Comparison of ENCODE assay signal across 17 cellular contexts in genomic region chr5:138696501-138696900, GRCh38. TPM values are rescaled to one million over a fixed set of nuclear protein-coding genes. Genes with fewer than 3 reads are reported as not detected.
DNase-seq lines count a peak whose midpoint lies in the region; ATAC-seq, FAIRE-seq and TF ChIP-seq lines count a peak whose summit lies in the region.
"Had no signal": no experiment of that assay in that cellular context is flagged by ENCODE, and none has a peak within 500 bp of the region (broad histone marks: within the 10 kb centered on the region; RNA-seq: fewer than 3 reads in every experiment).

No MANE protein-coding gene starts in this region.

- no peaks in the 10 kb centered on the region for H4K20me1 ChIP-seq in astrocyte (ENCODE audit: insufficient read depth, low read length)

- H3K9ac ChIP-seq in astrocyte (ENCODE audit: low read length) = peak overlapping the region; percentile 28

- H3K4me1 Mint-ChIP-seq in astrocyte (ENCODE audit: low read depth, unreplicated experiment) = peaks cover 18% of the 10 kb centered on the region
- peaks cover 2% of the 10 kb centered on the region for H3K4me1 Mint-ChIP-seq in WTC11
- H3K4me1 Mint-ChIP-seq in CD4-positive, alpha-beta T cell (ENCODE audit: low read depth) = no peaks in the 10 kb centered on the region
- H3K4me1 Mint-ChIP-seq: B cell; central memory CD8-positive, alpha-beta T cell had no signal

- H2AFZ ChIP-seq in astrocyte (ENCODE audit: low read depth, low read length) = no peak overlapping the region

- no peak overlapping the region for H3K4me3 ChIP-seq in astrocyte (ENCODE audit: insufficient read depth, low read depth, low read length)
- H3K4me3 ChIP-seq: heart right ventricle, mucosa of descending colon, thoracic aorta had no signal

- CTCF ChIA-PET in WTC11 (lab: Charles Lee) = interaction anchor here (1.2 kb wide), 1 partner anchor 343 kb away, joined by 5 read pairs; no protein-coding TSS in a partner anchor
- CTCF ChIA-PET in CD4-positive, alpha-beta T cell (lab: Charles Lee) = interaction anchor here (0.5 kb wide), 1 partner anchor 264 kb away, joined by 3 read pairs; no protein-coding TSS in a partner anchor

- TF ChIP-seq CTCF in astrocyte (IDR thresholded peaks at IDR 0.05; ENCODE audit: insufficient read depth, low read depth, low read length) (no peak), WTC11 (IDR thresholded peaks at IDR 0.05) (no peak)
- TF ChIP-seq CTCF in CD4-positive, alpha-beta T cell (IDR thresholded peaks at IDR 0.05) = no peak

- in situ Hi-C loops in ACHN (cut with HindIII; ENCODE audit: low pct_ligation_motif_present, low pct_unique_long_range_greater_than_20kb, low sequenced_read_pairs) = no loop called here

- H3K4me2 ChIP-seq in astrocyte (ENCODE audit: low read length) = peak overlapping the region; percentile 43

- peak overlapping the region; percentile 52 for H3K27ac ChIP-seq in astrocyte (ENCODE audit: low read depth, low read length)
- H3K27ac ChIP-seq in CD4-positive, alpha-beta T cell (ENCODE audit: low read depth, low read length) = no peak overlapping the region
- H3K27ac ChIP-seq: heart right ventricle, thoracic aorta, VCaP had no signal

- ATAC-seq in WTC11 = no peak
- ATAC-seq in CD4-positive, alpha-beta T cell (ENCODE audit: poor library complexity) = no peak
- ATAC-seq: mucosa of descending colon had no signal

- H3K9me3 ChIP-seq in astrocyte (ENCODE audit: insufficient read depth, low read depth, low read length) = no peaks in the 10 kb centered on the region
- no peaks in the 10 kb centered on the region for H3K9me3 ChIP-seq in CD4-positive, alpha-beta T cell (ENCODE audit: control insufficient read depth, low read length)
- H3K9me3 ChIP-seq: heart right ventricle, mucosa of descending colon, thoracic aorta had no signal

- H3K79me2 ChIP-seq in astrocyte (ENCODE audit: insufficient read depth, low read length) = no peaks in the 10 kb centered on the region

- H3K27ac Mint-ChIP-seq in astrocyte (ENCODE audit: unreplicated experiment) (no peak overlapping the region), WTC11 (no peak overlapping the region)
- H3K27ac Mint-ChIP-seq in CD4-positive, alpha-beta T cell = no peak overlapping the region
- H3K27ac Mint-ChIP-seq: B cell had no signal

- H3K4me3 Mint-ChIP-seq in astrocyte (ENCODE audit: unreplicated experiment) (no peak overlapping the region), WTC11 (no peak overlapping the region)
- no peak overlapping the region for H3K4me3 Mint-ChIP-seq in CD4-positive, alpha-beta T cell
- H3K4me3 Mint-ChIP-seq: B cell; central memory CD8-positive, alpha-beta T cell had no signal

- peak; percentile 87 for DNase-seq in ACHN
- DNase-seq in HT1080 (ENCODE audit: low read depth) = peak; percentile 93
- peak; percentile 58 for DNase-seq in astrocyte (ENCODE audit: low read depth)
- peak; percentile 55 for DNase-seq in iPS-NIHi7 (ENCODE audit: extremely low spot score)
- no peak for DNase-seq in WTC11 (ENCODE audit: low spot score)
- DNase-seq in CD4-positive, alpha-beta T cell = no peak
- no peak for DNase-seq in NCI-H345 (lab: John Stamatoyannopoulos, UW)
- no peak for DNase-seq in NCI-H1436 (lab: John Stamatoyannopoulos, UW)
- DNase-seq: H7, heart right ventricle, KBM-7, mucosa of descending colon, retina had no signal

- H3K4me1 ChIP-seq in astrocyte (ENCODE audit: insufficient read depth, low read length) = peaks cover 18% of the 10 kb centered on the region

- H3K27me3 ChIP-seq in astrocyte (ENCODE audit: insufficient read depth, low read length) = no peaks in the 10 kb centered on the region
- H3K27me3 ChIP-seq in CD4-positive, alpha-beta T cell (ENCODE audit: control insufficient read depth, insufficient read depth, low read length) = peaks cover 54% of the 10 kb centered on the region
- H3K27me3 ChIP-seq: heart right ventricle had no signal

- H3K9me3 Mint-ChIP-seq in astrocyte (ENCODE audit: unreplicated experiment) = no peaks in the 10 kb centered on the region
- 0 out of 2 replicates have a peak, but pooled peaks cover under 1% of the 10 kb centered on the region for H3K9me3 Mint-ChIP-seq in WTC11
- H3K9me3 Mint-ChIP-seq in CD4-positive, alpha-beta T cell = peaks cover 3% of the 10 kb centered on the region
- H3K9me3 Mint-ChIP-seq: central memory CD8-positive, alpha-beta T cell had no signal

- POLR2A ChIA-PET in WTC11 (lab: Charles Lee) = no interaction called here
- POLR2A ChIA-PET in CD4-positive, alpha-beta T cell (lab: Charles Lee) = no interaction called here

- peaks cover 2% of the 10 kb centered on the region for H3K36me3 Mint-ChIP-seq in astrocyte (ENCODE audit: low read depth, unreplicated experiment)
- H3K36me3 Mint-ChIP-seq in WTC11 = no peaks in the 10 kb centered on the region
- H3K36me3 Mint-ChIP-seq in CD4-positive, alpha-beta T cell (ENCODE audit: low read depth) = no peaks in the 10 kb centered on the region

- H3K36me3 ChIP-seq in astrocyte (ENCODE audit: insufficient read depth, low read length) = no peaks in the 10 kb centered on the region
- H3K36me3 ChIP-seq: heart right ventricle, thoracic aorta had no signal

- no peak for FAIRE-seq in astrocyte (lab: Jason Lieb, UNC)

- H3K27me3 Mint-ChIP-seq in astrocyte (ENCODE audit: low read depth, unreplicated experiment) (no peaks in the 10 kb centered on the region), WTC11 (ENCODE audit: low read depth) (no peaks in the 10 kb centered on the region; the same call in 1 of the 2 replicates)
- peaks cover 78% of the 10 kb centered on the region for H3K27me3 Mint-ChIP-seq in CD4-positive, alpha-beta T cell

- intact Hi-C loops in CD4-positive, alpha-beta T cell (cut with DNase I, micrococcal nuclease) = no loop called here

TF ChIP-seq in WTC11, 78 proteins besides CTCF, POLR2A, EP300 and RAD21:
- TF ChIP-seq IRF2 (CRISPR knock-in tag; IDR thresholded peaks at IDR 0.05; ENCODE audit: borderline replicate concordance, low read depth) (no peak), CREM (CRISPR knock-in tag; IDR thresholded peaks at IDR 0.05) (no peak), HMGA2 (CRISPR knock-in tag; IDR thresholded peaks at IDR 0.05) (no peak), ZNF263 (CRISPR knock-in tag; IDR thresholded peaks at IDR 0.05; ENCODE audit: low read depth) (no peak), ZMAT4 (CRISPR knock-in tag; IDR thresholded peaks at IDR 0.05) (no peak), CREB1 (CRISPR knock-in tag; IDR thresholded peaks at IDR 0.05) (no peak), ETV6 (CRISPR knock-in tag; IDR thresholded peaks at IDR 0.05) (no peak), PRRX2 (CRISPR knock-in tag; IDR thresholded peaks at IDR 0.05) (no peak), FOXP1 (CRISPR knock-in tag; IDR thresholded peaks at IDR 0.05; ENCODE audit: borderline replicate concordance) (no peak), FOXJ3 (CRISPR knock-in tag; IDR thresholded peaks at IDR 0.05; ENCODE audit: borderline replicate concordance) (no peak), E2F1 (CRISPR knock-in tag; IDR thresholded peaks at IDR 0.05) (no peak), EMX1 (CRISPR knock-in tag; IDR thresholded peaks at IDR 0.05) (no peak)

RNA-seq across cellular contexts. Expression of gene CTNNA1, which starts 56.7 kb away (rescaled TPM):
- total RNA-seq in HT1080 (2014; rRNA removed; shearing (Covaris generic)) = 240 and 246 TPM in 2 replicates
- 192 and 202 TPM in 2 replicates for polyA plus RNA-seq in HT1080 (2015; cell fraction: cytosol; rRNA removed)
- 424 and 446 TPM in 2 replicates for polyA plus RNA-seq in HT1080 (2015; cell fraction: nucleus; rRNA removed)
- total RNA-seq in astrocyte (312 and 359 TPM in 2 replicates), WTC11 (2021) (297 to 309 TPM (median 309 TPM) in 3 replicates)
- total RNA-seq in CD4-positive, alpha-beta T cell = 1 to 10 TPM; 6.0 to 6.7 TPM

Comparison
In these comparisons a context has a peak if more than half of its experiments do, and no peak if none do; other contexts are left out.
1. DNase-seq: peak in ACHN (single experiment), HT1080 (single experiment), astrocyte (single experiment) and iPS-NIHi7 (single experiment); none in WTC11 (single experiment), CD4-positive, alpha-beta T cell (0 of 10), NCI-H345 (single experiment) and NCI-H1436 (single experiment).
2. RNA of gene CTNNA1, which starts 56.7 kb away (total RNA-seq): 312 to 359 TPM in astrocyte, 297 to 309 TPM in WTC11 and 240 to 246 TPM in HT1080; 6.0 to 6.7 TPM in CD4-positive, alpha-beta T cell; every median in the first group is over 10 times any median in the second.